Comparison of ENCODE assay signal across 8 cellular contexts in genomic region chr3:120177907-120178306, GRCh38.
DNase-seq lines count a peak whose midpoint lies in the region; TF ChIP-seq lines count a peak whose summit lies in the region.

No MANE protein-coding gene starts in this region.

- TF ChIP-seq CTCF in Caco-2 (IDR thresholded peaks at IDR 0.05; ENCODE audit: insufficient read depth in 1 of 2, low read depth in 1 of 2, low read length in 1 of 2, severe bottlenecking in 1 of 2, unreplicated experiment in 1 of 2) (no peak), SK-N-SH (IDR thresholded peaks at IDR 0.05) (0 out of 2 replicates have a peak, but pooled peaks have one; percentile 16), dorsolateral prefrontal cortex (IDR thresholded peaks at IDR 0.05 in 54 of 56, conservative IDR thresholded peaks at IDR 0.05 in 2 of 56; ENCODE audit: low read depth in 1 of 56, partially characterized antibody in 56 of 56) (no peak)

- peaks cover 26% of the 10 kb centered on the region for H3K4me1 ChIP-seq in Caco-2
- no peaks in the 10 kb centered on the region for H3K4me1 ChIP-seq in Karpas-422 (ENCODE audit: low read length)
- H3K4me1 ChIP-seq in SK-N-SH (ENCODE audit: control insufficient read depth in 1 of 2, insufficient read depth in 2 of 2, low read depth in 1 of 2, low read length in 1 of 2), result peaks cover 4 to 21% of the 10 kb centered on the region in 2 experiments; a peak in 3 of 4 replicates
- peaks cover 10% of the 10 kb centered on the region for H3K4me1 ChIP-seq in mesenchymal stem cell (ENCODE audit: control insufficient read depth, insufficient read depth, low read depth, low read length)

- intact Hi-C loops in Caco-2 (cut with micrococcal nuclease; ENCODE audit: unreplicated experiment) (no loop called here), dorsolateral prefrontal cortex (cut with DNase I) (no loop called here)

- H4K91ac ChIP-seq in mesenchymal stem cell (ENCODE audit: low read length), result peak overlapping the region; percentile 18

- DNase-seq in Caco-2 (no peak), Karpas-422 (peak; percentile 65), SK-N-SH (no peak), mesenchymal stem cell (peak; percentile 48), T-helper 2 cell (no peak), NCI-H1048 (lab: John Stamatoyannopoulos, UW) (no peak), dorsolateral prefrontal cortex (no peak), NCI-H526 treated with DMSO at 0.1 percent for 48 hours (lab: John Stamatoyannopoulos, UW) (no peak)

- no peak overlapping the region for H2BK15ac ChIP-seq in mesenchymal stem cell (ENCODE audit: low read depth, poor library complexity, severe bottlenecking)

- no peak overlapping the region for H3K4me2 ChIP-seq in Karpas-422 (ENCODE audit: low read depth, low read length, poor library complexity, severe bottlenecking)
- H3K4me2 ChIP-seq in SK-N-SH, result peak overlapping the region; percentile 70
- H3K4me2 ChIP-seq in mesenchymal stem cell (ENCODE audit: low read length, poor library complexity, severe bottlenecking), result no peak overlapping the region

- no peaks in the 10 kb centered on the region for H3K9me3 Mint-ChIP-seq in Caco-2 (ENCODE audit: unreplicated experiment)

- H3K23ac ChIP-seq in mesenchymal stem cell (ENCODE audit: low read length in 2 of 2), result no peak overlapping the region

- H3K27me3 ChIP-seq in Caco-2 (replicated peaks; ENCODE audit: control insufficient read depth, insufficient read depth, low read length) (no peaks in the 10 kb centered on the region), Karpas-422 (ENCODE audit: low read length) (no peaks in the 10 kb centered on the region), SK-N-SH (ENCODE audit: insufficient read depth) (no peaks in the 10 kb centered on the region), mesenchymal stem cell (ENCODE audit: control insufficient read depth in 1 of 2, insufficient read depth in 1 of 2, low read length in 2 of 2) (no peaks in the 10 kb centered on the region), dorsolateral prefrontal cortex (no peaks in the 10 kb centered on the region)

- H2AK5ac ChIP-seq in mesenchymal stem cell (ENCODE audit: low read length, severe bottlenecking), result no peak overlapping the region

- H3K9me3 ChIP-seq in Caco-2, result no peaks in the 10 kb centered on the region
- H3K9me3 ChIP-seq in Karpas-422 (ENCODE audit: low read length), result no peaks in the 10 kb centered on the region
- H3K9me3 ChIP-seq in SK-N-SH, result no peaks in the 10 kb centered on the region
- peaks cover under 1% of the 10 kb centered on the region for H3K9me3 ChIP-seq in mesenchymal stem cell (ENCODE audit: control insufficient read depth, low read length)

- H4K20me1 ChIP-seq in Karpas-422 (ENCODE audit: insufficient read depth, low read depth, low read length) (no peaks in the 10 kb centered on the region), SK-N-SH (ENCODE audit: insufficient read depth) (no peaks in the 10 kb centered on the region)

- POLR2A ChIA-PET in Caco-2 (lab: Charles Lee) (interaction anchor here (0.5 to 0.6 kb wide), 2 partner anchors 18 to 383 kb away, joined by 3 to 4 read pairs; no protein-coding TSS in a partner anchor), SK-N-SH (lab: Yijun Ruan, JAX) (interaction anchor here (0.6 kb wide), 1 partner anchor 367 kb away, joined by 3 read pairs; no protein-coding TSS in a partner anchor)

- H3K9me2 ChIP-seq in Karpas-422 (replicated peaks; ENCODE audit: insufficient read depth, low read length), result no peaks in the 10 kb centered on the region
- H3K9me2 ChIP-seq in SK-N-SH, result no peaks in the 10 kb centered on the region

- 72% methylated on average over 2 of the region's 2 CpGs for WGBS in SK-N-SH (ENCODE audit: low lambda C conversion rate)
- WGBS in mesenchymal stem cell, result 94% methylated on average over 2 of the region's 2 CpGs

- H3K14ac ChIP-seq in mesenchymal stem cell (ENCODE audit: low read length in 2 of 2), result no peak overlapping the region

- CTCF ChIA-PET in Caco-2 (lab: Charles Lee) (no interaction called here), SK-N-SH (lab: Yijun Ruan, JAX) (interaction anchor here (0.8 to 1.8 kb wide), 4 partner anchors 61 to 383 kb away, joined by 3 to 9 read pairs (median 4); no protein-coding TSS in a partner anchor)

- no TSS peak for BruUV-seq in Caco-2 (replicated peaks; lab: Mats Ljungman, UMichigan)

- no peak overlapping the region for H2AFZ ChIP-seq in Karpas-422 (ENCODE audit: low read length)
- H2AFZ ChIP-seq in SK-N-SH (ENCODE audit: low read depth), result peak overlapping the region; percentile 81
- H2AFZ ChIP-seq in mesenchymal stem cell (ENCODE audit: low read depth, low read length), result no peak overlapping the region

- peak overlapping the region in 1 of 2 experiments; percentile 79 for H3K18ac ChIP-seq in mesenchymal stem cell (ENCODE audit: low read depth in 1 of 2, low read length in 2 of 2)

- H3K36me3 ChIP-seq in Caco-2 (ENCODE audit: control insufficient read depth, insufficient read depth, low read length), result no peaks in the 10 kb centered on the region
- no peaks in the 10 kb centered on the region for H3K36me3 ChIP-seq in Karpas-422 (ENCODE audit: insufficient read depth, low read length)
- no peaks in the 10 kb centered on the region for H3K36me3 ChIP-seq in SK-N-SH (replicated peaks in 1 of 2; ENCODE audit: control insufficient read depth in 1 of 2, insufficient read depth in 2 of 2, low read length in 1 of 2)
- no peaks in the 10 kb centered on the region for H3K36me3 ChIP-seq in mesenchymal stem cell (ENCODE audit: control insufficient read depth in 1 of 2, insufficient read depth in 2 of 2, low read depth in 1 of 2, low read length in 2 of 2)

- no peak overlapping the region for H2BK5ac ChIP-seq in mesenchymal stem cell (ENCODE audit: low read depth, low read length, poor library complexity, severe bottlenecking)

- H3K79me2 ChIP-seq in Karpas-422 (ENCODE audit: low read length), result no peaks in the 10 kb centered on the region
- H3K79me2 ChIP-seq in SK-N-SH (ENCODE audit: insufficient read depth), result no peaks in the 10 kb centered on the region

- H3K4me1 Mint-ChIP-seq in Caco-2 (ENCODE audit: low read depth, unreplicated experiment), result peaks cover 27% of the 10 kb centered on the region

- H3K79me1 ChIP-seq in mesenchymal stem cell (replicated peaks; ENCODE audit: low read length, poor library complexity, severe bottlenecking), result no peaks in the 10 kb centered on the region

- H4K8ac ChIP-seq in mesenchymal stem cell (ENCODE audit: low read length), result peak overlapping the region; percentile 1

- H3K27ac ChIP-seq in Karpas-422 (ENCODE audit: low read length), result no peak overlapping the region
- peak overlapping the region; percentile 78 to 91; a peak in 3 of 4 replicates for H3K27ac ChIP-seq in SK-N-SH (ENCODE audit: low read depth in 2 of 2, low read length in 1 of 2)
- H3K27ac ChIP-seq in mesenchymal stem cell (ENCODE audit: low read length, poor library complexity, severe bottlenecking), result peak overlapping the region; percentile 92
- no peak overlapping the region for H3K27ac ChIP-seq in dorsolateral prefrontal cortex

- peak overlapping the region; percentile 59 for H3K27ac Mint-ChIP-seq in Caco-2 (ENCODE audit: unreplicated experiment)

- no peak for TF ChIP-seq RAD21 in SK-N-SH (IDR thresholded peaks at IDR 0.05; ENCODE audit: low read length)

- TF ChIP-seq EP300 in SK-N-SH (IDR thresholded peaks at IDR 0.05; ENCODE audit: borderline replicate concordance in 1 of 2, low read depth in 1 of 2, low read length in 1 of 2), result no peak

- no peak overlapping the region for H3K4me3 Mint-ChIP-seq in Caco-2 (ENCODE audit: unreplicated experiment)

- no peaks in the 10 kb centered on the region for H3K27me3 Mint-ChIP-seq in Caco-2 (ENCODE audit: insufficient read depth, unreplicated experiment)

- H2BK12ac ChIP-seq in mesenchymal stem cell (ENCODE audit: low read length in 2 of 2), result peak overlapping the region in 1 of 2 experiments; percentile 70

- no peak overlapping the region for H3K4me3 ChIP-seq in Caco-2 (ENCODE audit: low read depth, low read length)
- H3K4me3 ChIP-seq in Karpas-422 (ENCODE audit: low read length), result no peak overlapping the region
- H3K4me3 ChIP-seq in SK-N-SH (ENCODE audit: low read depth in 2 of 2, low read length in 1 of 2), result no peak overlapping the region
- H3K4me3 ChIP-seq in mesenchymal stem cell (ENCODE audit: insufficient read depth in 1 of 2, low read depth in 1 of 2, low read length in 2 of 2), result peak overlapping the region in 1 of 2 experiments; percentile 38
- no peak overlapping the region for H3K4me3 ChIP-seq in dorsolateral prefrontal cortex

- peaks cover 5% of the 10 kb centered on the region for H3K36me3 Mint-ChIP-seq in Caco-2 (ENCODE audit: insufficient read depth, unreplicated experiment)

- H3K9ac ChIP-seq in Karpas-422 (ENCODE audit: low read length) (no peak overlapping the region), SK-N-SH (peak overlapping the region; percentile 68), mesenchymal stem cell (ENCODE audit: low read length) (peak overlapping the region; percentile 83)

- H3F3A ChIP-seq in SK-N-SH (replicated peaks; ENCODE audit: insufficient read depth), result peaks cover 9% of the 10 kb centered on the region

- peak overlapping the region in 1 of 2 experiments; percentile 6 for H3K4ac ChIP-seq in mesenchymal stem cell (ENCODE audit: low read depth in 1 of 2, low read length in 2 of 2)

- no peak overlapping the region for H2BK120ac ChIP-seq in mesenchymal stem cell (ENCODE audit: low read depth, low read length)

TF ChIP-seq in SK-N-SH, 30 proteins besides CTCF, POLR2A, EP300 and RAD21:
- TF ChIP-seq RFX5 (IDR thresholded peaks at IDR 0.05; ENCODE audit: low read length) (no peak), TCF12 (IDR thresholded peaks at IDR 0.05) (no peak), FOXM1 (IDR thresholded peaks at IDR 0.05; ENCODE audit: low read depth) (no peak), NFIC (IDR thresholded peaks at IDR 0.05; ENCODE audit: borderline replicate concordance) (no peak), CHD2 (IDR thresholded peaks at IDR 0.05; ENCODE audit: low read length, partially characterized antibody) (no peak)

Comparison
In these comparisons a context has a peak if more than half of its experiments do, and no peak if none do; other contexts are left out.
1. DNase-seq: peak in Karpas-422 (single experiment) and mesenchymal stem cell (single experiment); none in Caco-2 (0 of 2), SK-N-SH (single experiment), T-helper 2 cell (0 of 5), NCI-H1048 (single experiment), dorsolateral prefrontal cortex (0 of 10) and NCI-H526 treated with DMSO at 0.1 percent for 48 hours (single experiment).
2. H3K27ac ChIP-seq: peak in SK-N-SH (2 of 2) and mesenchymal stem cell (single experiment); none in Karpas-422 (single experiment) and dorsolateral prefrontal cortex (0 of 59).